ENCODE assay signal across 8 cellular contexts in the genomic region with DNA sequence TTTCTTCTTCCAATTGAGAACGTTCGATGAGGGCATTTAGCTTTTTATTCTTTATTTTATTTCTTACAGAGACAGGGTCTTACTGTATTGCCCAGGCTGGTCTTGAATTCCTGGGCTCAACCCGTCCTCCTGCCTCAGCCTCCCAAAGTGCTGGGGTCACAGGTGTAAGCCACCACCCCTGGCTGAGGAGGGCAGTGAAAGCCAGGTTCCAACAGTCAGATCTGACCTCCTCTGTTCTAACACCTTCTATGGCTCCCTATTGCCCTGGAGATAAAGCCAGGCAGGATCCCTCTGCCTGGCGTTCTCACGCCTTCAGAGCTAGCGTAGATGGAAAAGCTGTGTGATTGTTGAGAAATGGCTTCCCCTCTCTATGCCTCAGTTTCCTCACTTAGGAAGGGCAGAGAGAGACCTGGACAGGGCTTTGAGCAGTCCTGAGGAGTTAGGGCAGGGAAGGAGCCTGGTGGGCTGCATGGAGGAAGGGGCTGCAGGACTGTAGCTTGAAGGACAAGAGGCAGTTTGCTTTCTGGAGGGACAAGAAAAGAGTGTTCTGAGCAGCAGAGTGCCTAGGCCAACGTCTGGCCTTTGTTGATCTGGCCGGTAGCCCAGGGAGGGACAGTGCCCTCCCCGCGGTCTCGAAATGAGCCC. TPM values are rescaled to one million over a fixed set of nuclear protein-coding genes. Genes with fewer than 3 reads are reported as not detected.
DNase-seq lines count a peak whose midpoint lies in the region; ATAC-seq lines count a peak whose summit lies in the region.
"Had no signal": no experiment of that assay in that cellular context is flagged by ENCODE, and none has a peak within 500 bp of the region (broad histone marks: within the 10 kb centered on the region; RNA-seq: fewer than 3 reads in every experiment).

No MANE protein-coding gene starts in this region.

- H3K27ac Mint-ChIP-seq in IgD-negative memory B cell = peak overlapping the region; percentile 83 to 100 (median 90)
- H3K27ac Mint-ChIP-seq in dendritic cell treated with granulocyte-macrophage colony-stimulating factor and Interleukin-4, amounts not matched to agents 40 ng/mL and 50 ng/mL, for 4 days = peak overlapping the region; percentile 50

- H3K9me3 Mint-ChIP-seq in IgD-negative memory B cell = no peaks in the 10 kb centered on the region
- no peaks in the 10 kb centered on the region for H3K9me3 Mint-ChIP-seq in dendritic cell treated with granulocyte-macrophage colony-stimulating factor and Interleukin-4, amounts not matched to agents 40 ng/mL and 50 ng/mL, for 4 days

- H3K36me3 Mint-ChIP-seq in IgD-negative memory B cell = peaks cover 11% of the 10 kb centered on the region
- peaks cover 92% of the 10 kb centered on the region for H3K36me3 Mint-ChIP-seq in dendritic cell treated with granulocyte-macrophage colony-stimulating factor and Interleukin-4, amounts not matched to agents 40 ng/mL and 50 ng/mL, for 4 days (ENCODE audit: low read depth)

- ATAC-seq in left lobe of liver = no peak

- H3K4me3 Mint-ChIP-seq in IgD-negative memory B cell = peak overlapping the region in 3 of 4 donors; percentile 4 to 72 (median 71)
- no peak overlapping the region for H3K4me3 Mint-ChIP-seq in dendritic cell treated with granulocyte-macrophage colony-stimulating factor and Interleukin-4, amounts not matched to agents 40 ng/mL and 50 ng/mL, for 4 days

- no peak for DNase-seq in left lobe of liver (ENCODE audit: low spot score)
- no peak for DNase-seq in SW 1271 (lab: John Stamatoyannopoulos, UW)
- DNase-seq: effector CD4-positive, alpha-beta T cell; head of caudate nucleus; mammary epithelial cell; NCI-H2227 treated with DMSO at 0.1 percent for 48 hours had no signal

- intact Hi-C loops in dendritic cell treated with granulocyte-macrophage colony-stimulating factor and Interleukin-4, amounts not matched to agents 40 ng/mL and 50 ng/mL, for 4 days (cut with micrococcal nuclease) = no loop called here

- peaks cover 22 to 32% (median 29%) of the 10 kb centered on the region in 3 donors for H3K4me1 Mint-ChIP-seq in IgD-negative memory B cell
- peaks cover 65% of the 10 kb centered on the region for H3K4me1 Mint-ChIP-seq in dendritic cell treated with granulocyte-macrophage colony-stimulating factor and Interleukin-4, amounts not matched to agents 40 ng/mL and 50 ng/mL, for 4 days (ENCODE audit: low read depth)

- no peaks in the 10 kb centered on the region for H3K27me3 Mint-ChIP-seq in IgD-negative memory B cell
- no peaks in the 10 kb centered on the region for H3K27me3 Mint-ChIP-seq in dendritic cell treated with granulocyte-macrophage colony-stimulating factor and Interleukin-4, amounts not matched to agents 40 ng/mL and 50 ng/mL, for 4 days

RNA-seq across cellular contexts. Expression of gene ARHGAP45, which starts 5.5 kb away (rescaled TPM):
- 391 TPM for polyA plus RNA-seq in IgD-negative memory B cell
- 5.1 TPM for total RNA-seq in left lobe of liver

RNA-seq across cellular contexts. Expression of gene POLR2E, which starts 22.7 kb away (rescaled TPM):
- polyA plus RNA-seq in IgD-negative memory B cell = 237 TPM
- 143 TPM for total RNA-seq in left lobe of liver

RNA-seq across cellular contexts. Expression of gene GPX4, which starts 31.3 kb away (rescaled TPM):
- 460 TPM for polyA plus RNA-seq in IgD-negative memory B cell
- 247 TPM for total RNA-seq in left lobe of liver

RNA-seq across cellular contexts. Expression of gene ABCA7, which starts 32.6 kb away (rescaled TPM):
- polyA plus RNA-seq in IgD-negative memory B cell = 21.4 TPM
- total RNA-seq in left lobe of liver = 10.4 TPM

RNA-seq across cellular contexts. Expression of gene CNN2, which starts 46.1 kb away (rescaled TPM):
- 596 TPM for polyA plus RNA-seq in IgD-negative memory B cell
- total RNA-seq in left lobe of liver = 23.2 TPM
